Comparison of ENCODE assay signal across 9 cellular contexts in genomic region chr3:109337393-109337792, GRCh38. TPM values are rescaled to one million over a fixed set of nuclear protein-coding genes. Genes with fewer than 3 reads are reported as not detected.
DNase-seq lines count a peak whose midpoint lies in the region; ATAC-seq and TF ChIP-seq lines count a peak whose summit lies in the region.
"Had no signal": no experiment of that assay in that cellular context is flagged by ENCODE, and none has a peak within 500 bp of the region (broad histone marks: within the 10 kb centered on the region; RNA-seq: fewer than 3 reads in every experiment).

Gene DPPA4, minus strand, starts transcription at chr3:109337546. Its CDS starts 29 bp downstream, at chr3:109337517.

- intact Hi-C loops in Panc1 (cut with micrococcal nuclease; ENCODE audit: unreplicated experiment): no loop called here

- no TSS peak for BruUV-seq in Panc1 (replicated peaks; lab: Mats Ljungman, UMichigan)

- H2AFZ ChIP-seq in fibroblast of lung (ENCODE audit: low read length) (no peak within 1 kb of the TSS), neural progenitor cell (replicated peaks) (peak within 1 kb of the TSS; percentile 96)

- H3K27me3 ChIP-seq in Panc1 (ENCODE audit: control insufficient read depth, insufficient read depth, low read length): no peaks in the 10 kb centered on the region
- H3K27me3 ChIP-seq in fibroblast of lung (ENCODE audit: control insufficient read depth, insufficient read depth, low read length): no peaks in the 10 kb centered on the region
- no peaks in the 10 kb centered on the region for H3K27me3 ChIP-seq in neural progenitor cell

- H3K27ac ChIP-seq in Panc1 (ENCODE audit: low read length) (no peak within 1 kb of the TSS), fibroblast of lung (ENCODE audit: insufficient read depth, low read length) (no peak within 1 kb of the TSS), neural progenitor cell (peak within 1 kb of the TSS; percentile 84)

- peaks cover 13% of the 10 kb centered on the region for H3K36me3 Mint-ChIP-seq in neural progenitor cell

- POLR2A ChIA-PET in Panc1 (lab: Charles Lee): no interaction called here

- H3K4me3 Mint-ChIP-seq in neural progenitor cell: peak within 1 kb of the TSS; percentile 95

- no peak for ATAC-seq in Panc1

- no peaks in the 10 kb centered on the region for H3K79me2 ChIP-seq in fibroblast of lung (ENCODE audit: control insufficient read depth, insufficient read depth, low read length)
- peaks cover 59% of the 10 kb centered on the region for H3K79me2 ChIP-seq in neural progenitor cell (ENCODE audit: low read depth)

- H3K9me3 ChIP-seq in Panc1 (ENCODE audit: control insufficient read depth, insufficient read depth, low read depth, low read length) (no peaks in the 10 kb centered on the region), fibroblast of lung (ENCODE audit: control insufficient read depth, insufficient read depth, low read depth, low read length) (no peaks in the 10 kb centered on the region), neural progenitor cell (ENCODE audit: low read depth) (no peaks in the 10 kb centered on the region)

- DNase-seq in AG09309 (ENCODE audit: low read depth): no peak
- DNase-seq in Panc1 (ENCODE audit: low read depth, low spot score): no peak
- DNase-seq in fibroblast of lung (ENCODE audit: low read depth in 2 of 2): no peak
- peak; percentile 80 for DNase-seq in neural progenitor cell (ENCODE audit: low spot score)
- DNase-seq in NCI-H2196 treated with DMSO at 0.1 percent for 48 hours (lab: John Stamatoyannopoulos, UW; ENCODE audit: unreplicated experiment): no peak
- DNase-seq in effector CD8-positive, alpha-beta T cell (lab: John Stamatoyannopoulos, UW): no peak
- DNase-seq in GM10266 (ENCODE audit: extremely low spot score): no peak
- no peak for DNase-seq in amygdala (lab: John Stamatoyannopoulos, UW)
- DNase-seq: NCI-H1048 had no signal

- CTCF ChIA-PET in Panc1 (lab: Charles Lee): no interaction called here

- H4K20me1 ChIP-seq in fibroblast of lung (ENCODE audit: control insufficient read depth, extremely low read depth, insufficient read depth, low read length) (no peaks in the 10 kb centered on the region), neural progenitor cell (ENCODE audit: low read depth) (peaks cover 35% of the 10 kb centered on the region)

- peaks cover 33% of the 10 kb centered on the region for H3F3A ChIP-seq in neural progenitor cell (ENCODE audit: low read depth)

- H3K4me1 ChIP-seq in Panc1 (ENCODE audit: control insufficient read depth, insufficient read depth, low read length): no peaks in the 10 kb centered on the region
- H3K4me1 ChIP-seq in fibroblast of lung (ENCODE audit: control insufficient read depth, extremely low read depth, insufficient read depth, low read length): no peaks in the 10 kb centered on the region
- H3K4me1 ChIP-seq in neural progenitor cell: peaks cover 20% of the 10 kb centered on the region

- H3K4me3 ChIP-seq in AG09309 (ENCODE audit: control insufficient read depth, low read depth, low read length) (peak within 1 kb of the TSS; percentile 16), Panc1 (ENCODE audit: low read depth in 2 of 2, low read length in 2 of 2) (peak within 1 kb of the TSS; percentile 13 to 29), fibroblast of lung (replicated peaks in 1 of 4; ENCODE audit: control extremely low read depth in 1 of 4, insufficient read depth in 1 of 4, low read depth in 3 of 4, low read length in 4 of 4) (peak within 1 kb of the TSS in 2 of 4 experiments; percentile 48 to 79), neural progenitor cell (peak within 1 kb of the TSS; percentile 78)

- no peak for TF ChIP-seq CTCF in AG09309 (IDR thresholded peaks at IDR 0.05; ENCODE audit: control insufficient read depth, insufficient read depth, low read depth, low read length, missing control alignments)
- no peak for TF ChIP-seq CTCF in Panc1 (IDR thresholded peaks at IDR 0.05)
- no peak for TF ChIP-seq CTCF in fibroblast of lung (conservative IDR thresholded peaks at IDR 0.05 in 1 of 2, IDR thresholded peaks at IDR 0.05 in 1 of 2; ENCODE audit: low read depth in 1 of 2, low read length in 2 of 2)
- no peak for TF ChIP-seq CTCF in neural progenitor cell (IDR thresholded peaks at IDR 0.05)
- no peak for TF ChIP-seq CTCF in GM10266 (IDR thresholded peaks at IDR 0.05; ENCODE audit: control insufficient read depth, insufficient read depth, low read depth, missing control alignments)

- H3K36me3 ChIP-seq in Panc1 (ENCODE audit: control insufficient read depth, insufficient read depth, low read length) (no peaks in the 10 kb centered on the region), fibroblast of lung (ENCODE audit: control insufficient read depth, insufficient read depth, low read length) (no peaks in the 10 kb centered on the region), neural progenitor cell (no peaks in the 10 kb centered on the region)

- H3K4me1 Mint-ChIP-seq in neural progenitor cell: peaks cover 40% of the 10 kb centered on the region

- H3K4me2 ChIP-seq in fibroblast of lung (ENCODE audit: extremely low read depth, insufficient read depth, low read length) (peak within 1 kb of the TSS; percentile 1), neural progenitor cell (peak within 1 kb of the TSS; percentile 85)

- in situ Hi-C loops in Panc1 (cut with HindIII; ENCODE audit: low pct_unique_long_range_greater_than_20kb, low sequenced_read_pairs): no loop called here

- H3K27ac Mint-ChIP-seq in neural progenitor cell: peak within 1 kb of the TSS; percentile 97

- no peaks in the 10 kb centered on the region for H3K9me3 Mint-ChIP-seq in neural progenitor cell

- no peak within 1 kb of the TSS for H3K9ac ChIP-seq in fibroblast of lung (ENCODE audit: insufficient read depth, low read length)
- peak within 1 kb of the TSS; percentile 48 for H3K9ac ChIP-seq in neural progenitor cell

- peaks cover 4% of the 10 kb centered on the region for H3K27me3 Mint-ChIP-seq in neural progenitor cell (ENCODE audit: insufficient read depth, low read depth)

RNA-seq across cellular contexts. Expression of gene DPPA4, which starts in this region (rescaled TPM):
- total RNA-seq in Panc1 (2021; ENCODE audit: unreplicated experiment) (0.26 TPM), fibroblast of lung (0.26 TPM in 1 of 2 replicates, not detected in the other), neural progenitor cell (ENCODE audit: low replicate concordance) (187 and 215 TPM in 2 replicates)
- polyA plus RNA-seq in Panc1 (2012; ENCODE audit: insufficient read length): not detected
- 0.02 and 0.06 TPM in 2 replicates for polyA plus RNA-seq in fibroblast of lung
- not detected in 2 replicates for polyA plus RNA-seq in fibroblast of lung (2012)
- polyA minus RNA-seq in fibroblast of lung (ENCODE audit: low replicate concordance): not detected in 2 replicates

Comparison
In these comparisons a context has a peak if more than half of its experiments do, and no peak if none do; other contexts are left out.
1. RNA of gene DPPA4 (total RNA-seq): 187 to 215 TPM in neural progenitor cell; 0.26 TPM in Panc1 (single experiment) and 0.26 TPM in fibroblast of lung; every median in the first group is over 100 times any median in the second.